25 cellular contexts compared by ENCODE assay signal in genomic region chr20:13563854-13564253, GRCh38.
DNase-seq lines count a peak whose midpoint lies in the region; ATAC-seq, FAIRE-seq and TF ChIP-seq lines count a peak whose summit lies in the region.
"Had no signal": no experiment of that assay in that cellular context is flagged by ENCODE, and none has a peak within 500 bp of the region (broad histone marks: within the 10 kb centered on the region; RNA-seq: fewer than 3 reads in every experiment).

No MANE protein-coding gene starts in this region.

- peak; percentile 18 for FAIRE-seq in A549 (lab: Jason Lieb, UNC)
- FAIRE-seq: A204.1, D721Med, GM12878, GM12892, GM18507, GM19239 had no signal

- no peaks in the 10 kb centered on the region for H3K9me3 ChIP-seq in A549
- H3K9me3 ChIP-seq in DND-41 (ENCODE audit: insufficient read depth, low read length, severe bottlenecking), result no peaks in the 10 kb centered on the region
- H3K9me3 ChIP-seq in tibial artery, result no peaks in the 10 kb centered on the region
- H3K9me3 ChIP-seq in Karpas-422 (ENCODE audit: low read length), result no peaks in the 10 kb centered on the region
- H3K9me3 ChIP-seq: Caco-2 had no signal

- H3K9ac ChIP-seq in DND-41 (ENCODE audit: low read depth, low read length), result no peak overlapping the region
- H3K9ac ChIP-seq in Karpas-422 (ENCODE audit: low read length), result no peak overlapping the region
- H3K9ac ChIP-seq: BLaER1 treated with 17β-estradiol and CSF1 and Interleukin-3, amounts not matched to agents 10 nM and 100 nM had no signal

- intact Hi-C loops in tibial artery (cut with DNase I; ENCODE audit: low total_unique reads), result loop anchor here (10.0 kb wide), 1 partner anchor 51 kb away; no protein-coding TSS in a partner anchor

- H3K27ac ChIP-seq in A549 (no peak overlapping the region), DND-41 (ENCODE audit: low read length) (peak overlapping the region; percentile 9; the same call in 1 of the 2 replicates), tibial artery (peak overlapping the region; percentile 72 to 82), Karpas-422 (ENCODE audit: low read length) (no peak overlapping the region)
- H3K27ac ChIP-seq: BLaER1 treated with 17β-estradiol and CSF1 and Interleukin-3, amounts not matched to agents 10 nM and 100 nM; C4-2B had no signal

- DNase-seq in A549 (ENCODE audit: low read depth in 1 of 2, low spot score in 1 of 2) (no peak), DND-41 (no peak), progenitor cell of endocrine pancreas (ENCODE audit: low spot score, unreplicated experiment) (no peak), tibial artery (no peak), Karpas-422 (no peak)
- DNase-seq: 8988T; AML-193; Caco-2; Calu3; CD4-positive, alpha-beta T cell; CD8-positive, alpha-beta T cell; DMS79 treated with DMSO at 0.1 percent for 48 hours; EL; GDM1 had no signal

- H3K4me1 ChIP-seq in A549 (no peaks in the 10 kb centered on the region), DND-41 (ENCODE audit: insufficient read depth, low read length) (peaks cover 3% of the 10 kb centered on the region; the same call in 1 of the 2 replicates), tibial artery (peaks cover 0 to 17% (median 0%) of the 10 kb centered on the region in 4 donors), Karpas-422 (ENCODE audit: low read length) (peaks cover 5% of the 10 kb centered on the region)
- H3K4me1 ChIP-seq: Caco-2 had no signal

- peaks cover 25% of the 10 kb centered on the region for H3K36me3 Mint-ChIP-seq in progenitor cell of endocrine pancreas (ENCODE audit: insufficient read depth)

- TF ChIP-seq CTCF in A549 (IDR thresholded peaks at IDR 0.05) (no peak), DND-41 (IDR thresholded peaks at IDR 0.05; ENCODE audit: borderline replicate concordance, extremely low read depth, low read length, poor library complexity, severe bottlenecking) (no peak), progenitor cell of endocrine pancreas (IDR thresholded peaks at IDR 0.05; ENCODE audit: unreplicated experiment) (no peak), tibial artery (IDR thresholded peaks at IDR 0.05) (no peak)

- 86% methylated on average over 1 of the region's 1 CpG for WGBS in A549 (ENCODE audit: missing lambda C conversion rate)

- TF ChIP-seq POLR2A in A549 (IDR thresholded peaks at IDR 0.05; ENCODE audit: low read length), result no peak

- H3K4me3 ChIP-seq in A549 (no peak overlapping the region), DND-41 (ENCODE audit: low read depth in 1 of 2, low read length in 2 of 2) (no peak overlapping the region), tibial artery (no peak overlapping the region), Karpas-422 (ENCODE audit: low read length) (no peak overlapping the region)
- H3K4me3 ChIP-seq: BLaER1 treated with 17β-estradiol and CSF1 and Interleukin-3, amounts not matched to agents 10 nM and 100 nM; GM12878 had no signal

- H2AFZ ChIP-seq in DND-41 (ENCODE audit: low read depth, low read length) (no peak overlapping the region), Karpas-422 (ENCODE audit: low read length) (no peak overlapping the region)

- H3K9me2 ChIP-seq in Karpas-422 (replicated peaks; ENCODE audit: insufficient read depth, low read length), result no peaks in the 10 kb centered on the region

- ATAC-seq in A549 (no peak), DND-41 (ENCODE audit: insufficient read depth, low read depth) (no peak), GM21526 (IDR thresholded peaks at IDR 0.05; ENCODE audit: low FRiP score, unreplicated experiment) (no peak), SK-N-SH treated with all-trans-retinoic acid at 6 μM for 48 hours (no peak)
- ATAC-seq: CD8-positive, alpha-beta T cell; GM12878 had no signal

- H3K4me1 Mint-ChIP-seq in progenitor cell of endocrine pancreas (ENCODE audit: low read depth), result no peaks in the 10 kb centered on the region
- H3K4me1 Mint-ChIP-seq: B cell had no signal

- POLR2A ChIA-PET in A549 (lab: Yijun Ruan, JAX), result no interaction called here

- no peak for TF ChIP-seq RAD21 in A549 (conservative IDR thresholded peaks at IDR 0.05 in 1 of 2, IDR thresholded peaks at IDR 0.05 in 1 of 2)

- H3K79me2 ChIP-seq in DND-41 (ENCODE audit: insufficient read depth, low read length) (peaks cover 99% of the 10 kb centered on the region), Karpas-422 (ENCODE audit: low read length) (peaks cover 20% of the 10 kb centered on the region)

- no peaks in the 10 kb centered on the region for H3K9me3 Mint-ChIP-seq in progenitor cell of endocrine pancreas (ENCODE audit: low read depth)

- no peaks in the 10 kb centered on the region for H3K27me3 ChIP-seq in DND-41 (ENCODE audit: insufficient read depth, low read length, poor library complexity)
- no peaks in the 10 kb centered on the region for H3K27me3 ChIP-seq in tibial artery
- no peaks in the 10 kb centered on the region for H3K27me3 ChIP-seq in Karpas-422 (ENCODE audit: low read length)
- H3K27me3 ChIP-seq: BLaER1 treated with 17β-estradiol and CSF1 and Interleukin-3, amounts not matched to agents 10 nM and 100 nM had no signal

- H3K36me3 ChIP-seq in DND-41 (ENCODE audit: insufficient read depth, low read length), result peaks cover 81% of the 10 kb centered on the region
- peaks cover 0 to 22% (median 10%) of the 10 kb centered on the region in 3 donors for H3K36me3 ChIP-seq in tibial artery
- H3K36me3 ChIP-seq in Karpas-422 (ENCODE audit: insufficient read depth, low read length), result 0 out of 2 replicates have a peak, but pooled peaks cover 5% of the 10 kb centered on the region

- CTCF ChIA-PET in A549 (lab: Yijun Ruan, JAX), result interaction anchor here (0.6 kb wide), 1 partner anchor 452 kb away, joined by 4 read pairs; no protein-coding TSS in a partner anchor

- H3K27me3 Mint-ChIP-seq in progenitor cell of endocrine pancreas, result no peaks in the 10 kb centered on the region
- H3K27me3 Mint-ChIP-seq: B cell; CD4-positive, alpha-beta T cell had no signal

- peak overlapping the region; percentile 10 for H3K27ac Mint-ChIP-seq in progenitor cell of endocrine pancreas
- H3K27ac Mint-ChIP-seq: B cell; CD4-positive, alpha-beta T cell; CD8-positive, alpha-beta T cell had no signal

- H3K4me2 ChIP-seq in A549 (no peak overlapping the region), DND-41 (ENCODE audit: insufficient read depth, low read length) (no peak overlapping the region), Karpas-422 (ENCODE audit: low read depth, low read length, poor library complexity, severe bottlenecking) (no peak overlapping the region)
- H3K4me2 ChIP-seq: BLaER1 treated with 17β-estradiol and CSF1 and Interleukin-3, amounts not matched to agents 10 nM and 100 nM had no signal

- no peak overlapping the region for H3K4me3 Mint-ChIP-seq in progenitor cell of endocrine pancreas (ENCODE audit: low read depth)
- H3K4me3 Mint-ChIP-seq: B cell; CD4-positive, alpha-beta T cell; CD8-positive, alpha-beta T cell had no signal

- TF ChIP-seq EP300 in A549 (IDR thresholded peaks at IDR 0.05), result no peak

- H4K20me1 ChIP-seq in DND-41 (ENCODE audit: insufficient read depth, low read length) (no peaks in the 10 kb centered on the region), Karpas-422 (ENCODE audit: insufficient read depth, low read depth, low read length) (no peaks in the 10 kb centered on the region)
- H4K20me1 ChIP-seq: BLaER1 treated with 17β-estradiol and CSF1 and Interleukin-3, amounts not matched to agents 10 nM and 100 nM had no signal

TF ChIP-seq in A549, 52 proteins besides CTCF, POLR2A, EP300 and RAD21 (continues in another document):
- TF ChIP-seq SREBF2 (IDR thresholded peaks at IDR 0.05) (no peak), TP53 (CRISPR knock-in tag; IDR thresholded peaks at IDR 0.05) (no peak), HEYL (CRISPR knock-in tag; IDR thresholded peaks at IDR 0.05) (no peak), ATOH8 (CRISPR knock-in tag; IDR thresholded peaks at IDR 0.05; ENCODE audit: low read depth) (no peak), POLR2AphosphoS2 (conservative IDR thresholded peaks at IDR 0.05; ENCODE audit: low read length) (no peak), NR3C1 (IDR thresholded peaks at IDR 0.05) (no peak), HES2 (IDR thresholded peaks at IDR 0.05) (no peak), HOXB13 (CRISPR knock-in tag; IDR thresholded peaks at IDR 0.05; ENCODE audit: low read depth) (no peak), FOXS1 (CRISPR knock-in tag; IDR thresholded peaks at IDR 0.05) (no peak), HOXA7 (CRISPR knock-in tag; IDR thresholded peaks at IDR 0.05) (no peak), SMC3 (IDR thresholded peaks at IDR 0.05) (no peak)

TF ChIP-seq in SK-N-SH treated with all-trans-retinoic acid at 6 μM for 48 hours, 23 proteins besides CTCF, POLR2A, EP300 and RAD21:
- no peak for TF ChIP-seq ZFP3 (CRISPR knock-in tag; IDR thresholded peaks at IDR 0.05)
- no peak for TF ChIP-seq ZNF8 (CRISPR knock-in tag; IDR thresholded peaks at IDR 0.05)
- TF ChIP-seq, protein P1, sequence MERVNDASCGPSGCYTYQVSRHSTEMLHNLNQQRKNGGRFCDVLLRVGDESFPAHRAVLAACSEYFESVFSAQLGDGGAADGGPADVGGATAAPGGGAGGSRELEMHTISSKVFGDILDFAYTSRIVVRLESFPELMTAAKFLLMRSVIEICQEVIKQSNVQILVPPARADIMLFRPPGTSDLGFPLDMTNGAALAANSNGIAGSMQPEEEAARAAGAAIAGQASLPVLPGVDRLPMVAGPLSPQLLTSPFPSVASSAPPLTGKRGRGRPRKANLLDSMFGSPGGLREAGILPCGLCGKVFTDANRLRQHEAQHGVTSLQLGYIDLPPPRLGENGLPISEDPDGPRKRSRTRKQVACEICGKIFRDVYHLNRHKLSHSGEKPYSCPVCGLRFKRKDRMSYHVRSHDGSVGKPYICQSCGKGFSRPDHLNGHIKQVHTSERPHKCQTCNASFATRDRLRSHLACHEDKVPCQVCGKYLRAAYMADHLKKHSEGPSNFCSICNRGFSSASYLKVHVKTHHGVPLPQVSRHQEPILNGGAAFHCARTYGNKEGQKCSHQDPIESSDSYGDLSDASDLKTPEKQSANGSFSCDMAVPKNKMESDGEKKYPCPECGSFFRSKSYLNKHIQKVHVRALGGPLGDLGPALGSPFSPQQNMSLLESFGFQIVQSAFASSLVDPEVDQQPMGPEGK (CRISPR knock-in tag; IDR thresholded peaks at IDR 0.05; ENCODE audit: borderline replicate concordance), result no peak
- no peak for TF ChIP-seq OSR1 (CRISPR knock-in tag; IDR thresholded peaks at IDR 0.05)
- TF ChIP-seq PPARA (CRISPR knock-in tag; IDR thresholded peaks at IDR 0.05; ENCODE audit: borderline replicate concordance), result no peak
- no peak for TF ChIP-seq ISL1 (CRISPR knock-in tag; IDR thresholded peaks at IDR 0.05)
- TF ChIP-seq ESRRG (CRISPR knock-in tag; IDR thresholded peaks at IDR 0.05), result no peak

Comparison
In these comparisons a context has a peak if more than half of its experiments do, and no peak if none do; other contexts are left out.
1. H3K27ac ChIP-seq: peak in DND-41 (single experiment) and tibial artery (2 of 2); none in A549 (0 of 2) and Karpas-422 (single experiment).